20 cellular contexts compared by ENCODE assay signal in the genomic region with DNA sequence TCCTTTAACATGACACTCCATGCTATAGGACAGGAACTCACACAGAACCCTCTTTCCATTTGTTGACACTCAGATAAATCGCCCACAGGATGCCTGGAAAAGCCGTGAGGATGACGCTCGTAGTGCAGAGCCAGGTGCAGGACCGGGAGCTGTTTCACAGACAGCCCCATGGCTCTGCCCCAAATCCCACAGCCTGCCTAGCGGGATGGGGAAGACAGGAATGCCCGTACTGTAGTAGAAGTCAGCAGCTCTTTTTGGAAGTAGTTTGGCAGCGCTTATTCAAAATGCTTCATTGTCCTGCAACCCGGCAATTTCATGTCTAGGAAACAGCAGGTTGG. TPM values are rescaled to one million over a fixed set of nuclear protein-coding genes. Genes with fewer than 3 reads are reported as not detected.
A peak's percentile ranks its signal among the peaks of the same experiment; 100 is the strongest.
DNase-seq lines count a peak whose midpoint lies in the region; ATAC-seq and TF ChIP-seq lines count a peak whose summit lies in the region.
"Had no signal": no experiment of that assay in that cellular context is flagged by ENCODE, and none has a peak within 500 bp of the region (broad histone marks: within the 10 kb centered on the region; RNA-seq: fewer than 3 reads in every experiment).

No MANE protein-coding gene starts in this region.

- CTCF ChIA-PET in activated CD4-positive, alpha-beta memory T cell treated with anti-CD3 and anti-CD28 coated beads, Interleukin-2, amount 10 ng/mL, durations not matched to agents 7 days and 5 days (lab: Charles Lee): no interaction called here
- CTCF ChIA-PET in activated CD4-positive, alpha-beta memory T cell treated with anti-CD3 and anti-CD28 coated beads for 36 hours (lab: Charles Lee): no interaction called here

- DNase-seq in activated CD4-positive, alpha-beta memory T cell treated with anti-CD3 and anti-CD28 coated beads, Interleukin-2, amount 10 ng/mL, durations not matched to agents 7 days and 5 days: peak; percentile 8
- no peak for DNase-seq in activated CD4-positive, alpha-beta memory T cell treated with anti-CD3 and anti-CD28 coated beads for 36 hours
- DNase-seq in D341Med (ENCODE audit: low spot score) (peak; percentile 45), SW480 (ENCODE audit: low spot score) (peak; percentile 15), sciatic nerve (ENCODE audit: low spot score) (peak; percentile 25), lower lobe of right lung (no peak)
- DNase-seq: 8988T; CD8-positive, alpha-beta memory T cell; DMS79; MM.1S; NCI-H1092; NCI-H1436; NCI-H1930; NCI-H526; OCI-M1 had no signal

- H3K27me3 ChIP-seq in lower lobe of right lung (ENCODE audit: low read depth): peaks cover 3% of the 10 kb centered on the region

- no peak overlapping the region for H3K27ac ChIP-seq in lower lobe of right lung
- H3K27ac ChIP-seq: C4-2B, SJSA1 had no signal

- TF ChIP-seq CTCF in lower lobe of right lung (IDR thresholded peaks at IDR 0.05): no peak

- H3K4me1 ChIP-seq in lower lobe of right lung: no peaks in the 10 kb centered on the region
- H3K4me1 ChIP-seq: SJSA1 had no signal

- peaks cover 7% of the 10 kb centered on the region for H3K9me3 ChIP-seq in lower lobe of right lung

- no peak for ATAC-seq in sciatic nerve
- no peak for ATAC-seq in HG02678 (IDR thresholded peaks at IDR 0.05; ENCODE audit: unreplicated experiment)
- no peak for ATAC-seq in lower lobe of right lung
- ATAC-seq in HG03439 (IDR thresholded peaks at IDR 0.05; ENCODE audit: unreplicated experiment): no peak
- ATAC-seq: K562 had no signal

- no peak overlapping the region for H3K4me3 ChIP-seq in lower lobe of right lung
- H3K4me3 ChIP-seq: K562, SJSA1 had no signal

- H3K36me3 ChIP-seq in lower lobe of right lung: no peaks in the 10 kb centered on the region
- H3K36me3 ChIP-seq: SJSA1 had no signal

- peaks cover 4% of the 10 kb centered on the region for H3K9me3 Mint-ChIP-seq in activated CD4-positive, alpha-beta memory T cell treated with anti-CD3 and anti-CD28 coated beads, Interleukin-2, amount 10 ng/mL, durations not matched to agents 7 days and 5 days
- peaks cover 7% of the 10 kb centered on the region for H3K9me3 Mint-ChIP-seq in activated CD4-positive, alpha-beta memory T cell treated with anti-CD3 and anti-CD28 coated beads for 36 hours

- no peak overlapping the region for H3K27ac Mint-ChIP-seq in activated CD4-positive, alpha-beta memory T cell treated with anti-CD3 and anti-CD28 coated beads, Interleukin-2, amount 10 ng/mL, durations not matched to agents 7 days and 5 days
- no peak overlapping the region for H3K27ac Mint-ChIP-seq in activated CD4-positive, alpha-beta memory T cell treated with anti-CD3 and anti-CD28 coated beads for 36 hours
- H3K27ac Mint-ChIP-seq: CD8-positive, alpha-beta memory T cell had no signal

- POLR2A ChIA-PET in activated CD4-positive, alpha-beta memory T cell treated with anti-CD3 and anti-CD28 coated beads, Interleukin-2, amount 10 ng/mL, durations not matched to agents 7 days and 5 days (lab: Charles Lee): no interaction called here
- POLR2A ChIA-PET in activated CD4-positive, alpha-beta memory T cell treated with anti-CD3 and anti-CD28 coated beads for 36 hours (lab: Charles Lee): no interaction called here

- H3K36me3 Mint-ChIP-seq in activated CD4-positive, alpha-beta memory T cell treated with anti-CD3 and anti-CD28 coated beads, Interleukin-2, amount 10 ng/mL, durations not matched to agents 7 days and 5 days (ENCODE audit: low read depth): peaks cover 3% of the 10 kb centered on the region
- H3K36me3 Mint-ChIP-seq in activated CD4-positive, alpha-beta memory T cell treated with anti-CD3 and anti-CD28 coated beads for 36 hours: no peaks in the 10 kb centered on the region

- H3K4me1 Mint-ChIP-seq in activated CD4-positive, alpha-beta memory T cell treated with anti-CD3 and anti-CD28 coated beads, Interleukin-2, amount 10 ng/mL, durations not matched to agents 7 days and 5 days: no peaks in the 10 kb centered on the region
- no peaks in the 10 kb centered on the region for H3K4me1 Mint-ChIP-seq in activated CD4-positive, alpha-beta memory T cell treated with anti-CD3 and anti-CD28 coated beads for 36 hours (ENCODE audit: low read depth)

- H3K27me3 Mint-ChIP-seq in activated CD4-positive, alpha-beta memory T cell treated with anti-CD3 and anti-CD28 coated beads, Interleukin-2, amount 10 ng/mL, durations not matched to agents 7 days and 5 days: peaks cover 26% of the 10 kb centered on the region
- H3K27me3 Mint-ChIP-seq in activated CD4-positive, alpha-beta memory T cell treated with anti-CD3 and anti-CD28 coated beads for 36 hours: peaks cover 7% of the 10 kb centered on the region

- intact Hi-C loops in activated CD4-positive, alpha-beta memory T cell treated with anti-CD3 and anti-CD28 coated beads for 36 hours (cut with micrococcal nuclease): no loop called here
- intact Hi-C loops in sciatic nerve (cut with DNase I): no loop called here
- intact Hi-C loops in lower lobe of right lung (cut with DNase I): no loop called here

- no peak overlapping the region for H3K4me3 Mint-ChIP-seq in activated CD4-positive, alpha-beta memory T cell treated with anti-CD3 and anti-CD28 coated beads, Interleukin-2, amount 10 ng/mL, durations not matched to agents 7 days and 5 days
- no peak overlapping the region for H3K4me3 Mint-ChIP-seq in activated CD4-positive, alpha-beta memory T cell treated with anti-CD3 and anti-CD28 coated beads for 36 hours
- H3K4me3 Mint-ChIP-seq: CD8-positive, alpha-beta memory T cell had no signal

RNA-seq across cellular contexts. Expression of a gene that starts 41.6 kb away (rescaled TPM):
- total RNA-seq in activated CD4-positive, alpha-beta memory T cell treated with anti-CD3 and anti-CD28 coated beads, Interleukin-2, amount 10 ng/mL, durations not matched to agents 7 days and 5 days: 1 to 10 TPM; 2.6 to 3.0 TPM
- 1 to 10 TPM; 1.6 to 2.4 TPM for total RNA-seq in activated CD4-positive, alpha-beta memory T cell treated with anti-CD3 and anti-CD28 coated beads for 36 hours
- total RNA-seq in sciatic nerve: 24.9 TPM
- 29.2 TPM for total RNA-seq in lower lobe of right lung

RNA-seq across cellular contexts. Expression of a gene that starts 54.2 kb away (rescaled TPM):
- 10 to 100 TPM; 23.8 to 24.9 TPM for total RNA-seq in activated CD4-positive, alpha-beta memory T cell treated with anti-CD3 and anti-CD28 coated beads, Interleukin-2, amount 10 ng/mL, durations not matched to agents 7 days and 5 days
- total RNA-seq in activated CD4-positive, alpha-beta memory T cell treated with anti-CD3 and anti-CD28 coated beads for 36 hours: 10 to 100 TPM; 14.7 to 14.8 TPM
- total RNA-seq in sciatic nerve (21.7 TPM), lower lobe of right lung (54.5 TPM)

Comparison
In these comparisons a context has a peak if more than half of its experiments do, and no peak if none do; other contexts are left out.
1. DNase-seq: peak in activated CD4-positive, alpha-beta memory T cell treated with anti-CD3 and anti-CD28 coated beads, Interleukin-2, amount 10 ng/mL, durations not matched to agents 7 days and 5 days (single experiment), D341Med (single experiment), SW480 (single experiment) and sciatic nerve (single experiment); none in activated CD4-positive, alpha-beta memory T cell treated with anti-CD3 and anti-CD28 coated beads for 36 hours (single experiment) and lower lobe of right lung (single experiment).